1 cellular context compared by ENCODE assay signal in genomic region chr1:35175067-35176001, GRCh38.
TF ChIP-seq lines count a peak whose summit lies in the region.

No MANE protein-coding gene starts in this region.

TF ChIP-seq in HepG2, 621 proteins besides CTCF, POLR2A, EP300 and RAD21 (continued from another document):
- TF ChIP-seq PAWR (CRISPR knock-in tag; IDR thresholded peaks at IDR 0.05; ENCODE audit: borderline replicate concordance) = no peak
- TF ChIP-seq ZNF503 (CRISPR knock-in tag; IDR thresholded peaks at IDR 0.05) = no peak
- no peak for TF ChIP-seq ZUFSP (CRISPR knock-in tag; IDR thresholded peaks at IDR 0.05; ENCODE audit: borderline replicate concordance)
